ENCODE assay signal across 29 cellular contexts in the genomic region with DNA sequence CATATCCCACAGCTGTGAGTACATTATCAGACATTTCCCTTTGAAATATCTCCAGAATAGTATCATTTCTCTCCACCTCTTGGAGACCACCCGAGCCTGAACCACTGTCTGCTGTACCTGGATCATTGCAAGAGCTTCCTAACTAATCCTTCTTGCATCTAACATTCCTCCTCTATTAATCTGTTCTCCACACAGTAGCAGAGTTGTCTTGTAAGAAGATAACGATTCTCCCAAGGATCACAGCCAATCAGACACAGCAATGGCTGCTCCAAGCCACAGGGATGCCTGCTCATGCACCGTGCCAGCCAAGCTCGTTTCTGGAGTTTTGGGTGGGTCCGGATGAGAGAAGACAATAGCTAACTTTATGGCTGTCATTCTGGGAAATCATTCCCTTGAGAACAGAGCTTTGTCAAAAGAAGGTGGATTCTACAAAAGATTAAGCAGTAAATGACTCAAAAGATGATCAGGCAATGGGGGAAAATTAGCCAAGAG. TPM values are rescaled to one million over a fixed set of nuclear protein-coding genes. Genes with fewer than 3 reads are reported as not detected.
DNase-seq lines count a peak whose midpoint lies in the region; ATAC-seq and TF ChIP-seq lines count a peak whose summit lies in the region.
"Had no signal": no experiment of that assay in that cellular context is flagged by ENCODE, and none has a peak within 500 bp of the region (broad histone marks: within the 10 kb centered on the region; RNA-seq: fewer than 3 reads in every experiment).

No MANE protein-coding gene starts in this region.

- peaks cover 56% of the 10 kb centered on the region for H3K4me1 ChIP-seq in CD4-positive, alpha-beta memory T cell (ENCODE audit: insufficient read depth, low read length)
- H3K4me1 ChIP-seq in Peyer's patch, result peaks cover 0 to 5% (median 0%) of the 10 kb centered on the region in 4 donors
- peaks cover 47% of the 10 kb centered on the region for H3K4me1 ChIP-seq in CD8-positive, alpha-beta memory T cell (ENCODE audit: insufficient read depth, low read length)
- H3K4me1 ChIP-seq: pancreas, right lobe of liver, transverse colon had no signal

- peaks cover 12% of the 10 kb centered on the region for H3K36me3 Mint-ChIP-seq in T-helper 1 cell treated with Interleukin-12 subunit alpha and Interleukin-12 subunit beta and Interleukin-4 antibody, amounts not matched to agents 30 μg/mL and 1 μg/mL, for 36 hours (ENCODE audit: low read depth)
- no peaks in the 10 kb centered on the region for H3K36me3 Mint-ChIP-seq in CD4-positive, alpha-beta memory T cell
- no peaks in the 10 kb centered on the region for H3K36me3 Mint-ChIP-seq in naive B cell
- peaks cover 4 to 11% of the 10 kb centered on the region in 2 donors for H3K36me3 Mint-ChIP-seq in stimulated activated naive B cell treated with anti-CD40 and anti-IgM and Interleukin-4, amounts not matched to agents 10 μg/mL and 1 μg/mL and 100 μg/mL, for 72 hours
- H3K36me3 Mint-ChIP-seq in CD8-positive, alpha-beta memory T cell, result no peaks in the 10 kb centered on the region

- DNase-seq in T-helper 1 cell, result no peak
- no peak for DNase-seq in CD4-positive, alpha-beta memory T cell
- DNase-seq in Peyer's patch, result no peak
- DNase-seq in naive B cell, result no peak
- no peak for DNase-seq in stimulated activated naive B cell treated with anti-CD40 and anti-IgM and Interleukin-4, amounts not matched to agents 10 μg/mL and 1 μg/mL and 100 μg/mL, for 72 hours
- DNase-seq in CD8-positive, alpha-beta memory T cell, result no peak
- no peak for DNase-seq in kidney glomerular epithelial cell (lab: John Stamatoyannopoulos, UW)
- DNase-seq: activated CD4-positive, alpha-beta T cell treated with anti-CD3 and anti-CD28 coated beads, Interleukin-2, amount 50 U/mL, for 1 hour; DMS79; effector CD4-positive, alpha-beta T cell; GOT3; KG1; left colon; MV-4-11; NCI-H1694; NCI-H2171; NCI-H510A treated with DMSO at 0.1 percent for 48 hours; pancreas; right lobe of liver; SHP77 treated with DMSO at 0.1 percent for 48 hours; stimulated activated CD4-positive, alpha-beta T cell treated with anti-CD3 and anti-CD28 coated beads, Interleukin-15, amount 100 ng/mL, for 24 hours; SW 1271; transverse colon had no signal

- H3K27me3 Mint-ChIP-seq in T-helper 1 cell treated with Interleukin-12 subunit alpha and Interleukin-12 subunit beta and Interleukin-4 antibody, amounts not matched to agents 30 μg/mL and 1 μg/mL, for 36 hours (ENCODE audit: low read depth), result peaks cover 29% of the 10 kb centered on the region
- H3K27me3 Mint-ChIP-seq in CD4-positive, alpha-beta memory T cell, result no peaks in the 10 kb centered on the region
- no peaks in the 10 kb centered on the region for H3K27me3 Mint-ChIP-seq in naive B cell
- no peaks in the 10 kb centered on the region for H3K27me3 Mint-ChIP-seq in stimulated activated naive B cell treated with anti-CD40 and anti-IgM and Interleukin-4, amounts not matched to agents 10 μg/mL and 1 μg/mL and 100 μg/mL, for 72 hours
- H3K27me3 Mint-ChIP-seq in CD8-positive, alpha-beta memory T cell, result no peaks in the 10 kb centered on the region

- no peak overlapping the region for H3K4me3 ChIP-seq in CD4-positive, alpha-beta memory T cell (ENCODE audit: low read length in 2 of 2)
- H3K4me3 ChIP-seq in Peyer's patch, result no peak overlapping the region
- no peak overlapping the region for H3K4me3 ChIP-seq in CD8-positive, alpha-beta memory T cell (ENCODE audit: low read length)
- H3K4me3 ChIP-seq: pancreas, right lobe of liver, transverse colon had no signal

- TF ChIP-seq CTCF in Peyer's patch (IDR thresholded peaks at IDR 0.05), result no peak

- peak overlapping the region; percentile 36 for H3K27ac Mint-ChIP-seq in T-helper 1 cell treated with Interleukin-12 subunit alpha and Interleukin-12 subunit beta and Interleukin-4 antibody, amounts not matched to agents 30 μg/mL and 1 μg/mL, for 36 hours
- H3K27ac Mint-ChIP-seq in CD4-positive, alpha-beta memory T cell, result peak overlapping the region in 4 of 7 donors; percentile 29 to 66 (median 42)
- H3K27ac Mint-ChIP-seq in naive B cell, result peak overlapping the region; percentile 16 to 99 (median 83)
- no peak overlapping the region for H3K27ac Mint-ChIP-seq in stimulated activated naive B cell treated with anti-CD40 and anti-IgM and Interleukin-4, amounts not matched to agents 10 μg/mL and 1 μg/mL and 100 μg/mL, for 72 hours
- peak overlapping the region in 4 of 8 donors; percentile 54 to 77 (median 69) for H3K27ac Mint-ChIP-seq in CD8-positive, alpha-beta memory T cell
- H3K27ac Mint-ChIP-seq: nephron had no signal

- ATAC-seq in naive B cell (ENCODE audit: low read depth in 2 of 2), result no peak
- no peak for ATAC-seq in stimulated activated naive B cell treated with anti-CD40 and anti-IgM and Interleukin-4, amounts not matched to agents 10 μg/mL and 1 μg/mL and 100 μg/mL, for 72 hours (replicated peaks)
- ATAC-seq: left colon, pancreas, right lobe of liver had no signal

- no peak overlapping the region for H3K27ac ChIP-seq in CD4-positive, alpha-beta memory T cell (ENCODE audit: low read depth, low read length)
- peak overlapping the region in 3 of 4 donors; percentile 25 to 70 (median 69) for H3K27ac ChIP-seq in Peyer's patch
- no peak overlapping the region for H3K27ac ChIP-seq in CD8-positive, alpha-beta memory T cell (ENCODE audit: low read depth, low read length)
- H3K27ac ChIP-seq: 22Rv1 had no signal

- CTCF ChIA-PET in CD4-positive, alpha-beta memory T cell (lab: Charles Lee; ENCODE audit: partially characterized antibody), result interaction anchor here (1.8 to 2.5 kb wide), 4 partner anchors 9 to 25 kb away, joined by 6 to 16 read pairs (median 10); no protein-coding TSS in a partner anchor
- CTCF ChIA-PET in CD8-positive, alpha-beta memory T cell (lab: Charles Lee), result interaction anchor here (1.2 to 2.2 kb wide), 4 partner anchors 9 to 19 kb away, joined by 3 to 13 read pairs (median 4); no protein-coding TSS in a partner anchor

- peaks cover 23% of the 10 kb centered on the region for H3K9me3 Mint-ChIP-seq in T-helper 1 cell treated with Interleukin-12 subunit alpha and Interleukin-12 subunit beta and Interleukin-4 antibody, amounts not matched to agents 30 μg/mL and 1 μg/mL, for 36 hours
- H3K9me3 Mint-ChIP-seq in CD4-positive, alpha-beta memory T cell, result peaks cover 0 to 3% (median 0%) of the 10 kb centered on the region in 8 donors
- peaks cover 0 to 5% (median 0%) of the 10 kb centered on the region in 7 donors for H3K9me3 Mint-ChIP-seq in naive B cell
- peaks cover 5 to 11% of the 10 kb centered on the region in 2 donors for H3K9me3 Mint-ChIP-seq in stimulated activated naive B cell treated with anti-CD40 and anti-IgM and Interleukin-4, amounts not matched to agents 10 μg/mL and 1 μg/mL and 100 μg/mL, for 72 hours
- H3K9me3 Mint-ChIP-seq in CD8-positive, alpha-beta memory T cell, result no peaks in the 10 kb centered on the region

- intact Hi-C loops in CD4-positive, alpha-beta memory T cell (cut with micrococcal nuclease), result loop anchor here (2.0 kb wide), 1 partner anchor 16 kb away; no protein-coding TSS in a partner anchor

- no peaks in the 10 kb centered on the region for H3K9me3 ChIP-seq in CD4-positive, alpha-beta memory T cell (ENCODE audit: control insufficient read depth in 1 of 2, low read length in 2 of 2)
- no peaks in the 10 kb centered on the region for H3K9me3 ChIP-seq in Peyer's patch
- H3K9me3 ChIP-seq in CD8-positive, alpha-beta memory T cell (ENCODE audit: low read length), result no peaks in the 10 kb centered on the region
- H3K9me3 ChIP-seq: pancreas, right lobe of liver, transverse colon had no signal

- TF ChIP-seq POLR2A in Peyer's patch (IDR thresholded peaks at IDR 0.05), result no peak

- no peaks in the 10 kb centered on the region for H3K36me3 ChIP-seq in CD4-positive, alpha-beta memory T cell (ENCODE audit: insufficient read depth, low read length)
- H3K36me3 ChIP-seq in Peyer's patch, result no peaks in the 10 kb centered on the region
- H3K36me3 ChIP-seq in CD8-positive, alpha-beta memory T cell (ENCODE audit: insufficient read depth, low read length), result no peaks in the 10 kb centered on the region
- H3K36me3 ChIP-seq: pancreas, right lobe of liver, transverse colon had no signal

- H3K4me3 Mint-ChIP-seq in T-helper 1 cell treated with Interleukin-12 subunit alpha and Interleukin-12 subunit beta and Interleukin-4 antibody, amounts not matched to agents 30 μg/mL and 1 μg/mL, for 36 hours, result no peak overlapping the region
- H3K4me3 Mint-ChIP-seq in CD4-positive, alpha-beta memory T cell, result peak overlapping the region in 7 of 8 donors; percentile 4 to 71 (median 42)
- peak overlapping the region in 6 of 8 donors; percentile 2 to 81 (median 26) for H3K4me3 Mint-ChIP-seq in naive B cell
- H3K4me3 Mint-ChIP-seq in stimulated activated naive B cell treated with anti-CD40 and anti-IgM and Interleukin-4, amounts not matched to agents 10 μg/mL and 1 μg/mL and 100 μg/mL, for 72 hours, result no peak overlapping the region
- peak overlapping the region in 2 of 7 donors; percentile 32 to 43 for H3K4me3 Mint-ChIP-seq in CD8-positive, alpha-beta memory T cell
- H3K4me3 Mint-ChIP-seq: nephron had no signal

- peaks cover 55% of the 10 kb centered on the region for H3K4me1 Mint-ChIP-seq in T-helper 1 cell treated with Interleukin-12 subunit alpha and Interleukin-12 subunit beta and Interleukin-4 antibody, amounts not matched to agents 30 μg/mL and 1 μg/mL, for 36 hours (ENCODE audit: low read depth)
- peaks cover 42 to 67% (median 59%) of the 10 kb centered on the region in 4 donors for H3K4me1 Mint-ChIP-seq in CD4-positive, alpha-beta memory T cell
- peaks cover 43 to 68% (median 65%) of the 10 kb centered on the region in 3 donors for H3K4me1 Mint-ChIP-seq in naive B cell
- peaks cover 29 to 58% of the 10 kb centered on the region in 2 donors for H3K4me1 Mint-ChIP-seq in stimulated activated naive B cell treated with anti-CD40 and anti-IgM and Interleukin-4, amounts not matched to agents 10 μg/mL and 1 μg/mL and 100 μg/mL, for 72 hours
- H3K4me1 Mint-ChIP-seq in CD8-positive, alpha-beta memory T cell, result peaks cover 51 to 57% (median 53%) of the 10 kb centered on the region in 3 donors
- H3K4me1 Mint-ChIP-seq: nephron had no signal

- POLR2A ChIA-PET in CD4-positive, alpha-beta memory T cell (lab: Charles Lee; ENCODE audit: partially characterized antibody), result interaction anchor here (0.9 to 4.3 kb wide), 6 partner anchors 8 to 17 kb away, joined by 3 to 74 read pairs (median 8); a partner anchor contains a TSS
- POLR2A ChIA-PET in CD8-positive, alpha-beta memory T cell (lab: Charles Lee), result no interaction called here

- H3K27me3 ChIP-seq in CD4-positive, alpha-beta memory T cell (ENCODE audit: insufficient read depth, low read length), result no peaks in the 10 kb centered on the region
- H3K27me3 ChIP-seq in Peyer's patch, result no peaks in the 10 kb centered on the region
- no peaks in the 10 kb centered on the region for H3K27me3 ChIP-seq in CD8-positive, alpha-beta memory T cell (ENCODE audit: insufficient read depth, low read length, poor library complexity, severe bottlenecking)
- H3K27me3 ChIP-seq: pancreas, right lobe of liver, transverse colon had no signal

RNA-seq across cellular contexts. Expression of a gene that starts 14.5 kb away (rescaled TPM):
- 10 to 100 TPM; 57.6 to 59.8 TPM for total RNA-seq in CD4-positive, alpha-beta memory T cell
- 10 to 100 TPM; 23.1 to 60.5 TPM for polyA plus RNA-seq in CD4-positive, alpha-beta memory T cell
- 10 to 100 TPM in 2 of 4 donors, 1 to 10 TPM in 2; 2.6 to 51.2 (median 10.0) TPM for total RNA-seq in Peyer's patch
- polyA plus RNA-seq in naive B cell (ENCODE audit: low read depth in 6 of 6), result 100 to 1,000 TPM; 129 to 246 (median 160) TPM
- total RNA-seq in CD8-positive, alpha-beta memory T cell, result 10 to 100 TPM; 12.9 to 13.1 TPM
- polyA plus RNA-seq in CD8-positive, alpha-beta memory T cell, result 110 TPM
- total RNA-seq: epithelial cell of proximal tubule, HT1080 had no signal

RNA-seq across cellular contexts. Expression of a gene that starts 36.0 kb away (rescaled TPM):
- not detected for total RNA-seq in CD4-positive, alpha-beta memory T cell
- under 1 TPM in 1 of 2 donors, not detected in 1; 0.29 TPM for polyA plus RNA-seq in CD4-positive, alpha-beta memory T cell
- total RNA-seq in Peyer's patch, result under 1 TPM in 1 of 4 donors, not detected in 3; 0.35 TPM
- polyA plus RNA-seq in naive B cell (ENCODE audit: low read depth in 6 of 6), result under 1 TPM in 3 of 6 donors, not detected in 3; 0.06 to 0.09 (median 0.08) TPM
- under 1 TPM in 1 of 2 experiments, not detected in 1; 0.66 TPM for total RNA-seq in CD8-positive, alpha-beta memory T cell
- not detected for polyA plus RNA-seq in CD8-positive, alpha-beta memory T cell
- total RNA-seq: HT1080, mesenteric fat pad had no signal

RNA-seq across cellular contexts. Expression of a gene that starts 40.3 kb away (rescaled TPM):
- total RNA-seq in CD4-positive, alpha-beta memory T cell, result not detected
- under 1 TPM in 1 of 2 donors, not detected in 1; 0.45 TPM for polyA plus RNA-seq in CD4-positive, alpha-beta memory T cell
- total RNA-seq in Peyer's patch, result not detected
- 10 to 100 TPM in 3 of 6 donors, 1 to 10 TPM in 3; 7.1 to 25.7 (median 10.3) TPM for polyA plus RNA-seq in naive B cell (ENCODE audit: low read depth in 6 of 6)
- not detected for total RNA-seq in CD8-positive, alpha-beta memory T cell
- not detected for polyA plus RNA-seq in CD8-positive, alpha-beta memory T cell
- total RNA-seq: epithelial cell of proximal tubule, HT1080, left colon had no signal
- polyA plus RNA-seq: pancreas had no signal

Comparison
In these comparisons a context has a peak if more than half of its experiments do, and no peak if none do; other contexts are left out.
1. H3K4me3 Mint-ChIP-seq: peak in CD4-positive, alpha-beta memory T cell (7 of 8) and naive B cell (6 of 8); none in T-helper 1 cell treated with Interleukin-12 subunit alpha and Interleukin-12 subunit beta and Interleukin-4 antibody, amounts not matched to agents 30 μg/mL and 1 μg/mL, for 36 hours (single experiment) and stimulated activated naive B cell treated with anti-CD40 and anti-IgM and Interleukin-4, amounts not matched to agents 10 μg/mL and 1 μg/mL and 100 μg/mL, for 72 hours (0 of 2).
2. H3K27ac ChIP-seq: peak in Peyer's patch (3 of 4); none in CD4-positive, alpha-beta memory T cell (single experiment) and CD8-positive, alpha-beta memory T cell (single experiment).